ENCODE assay signal across 1 cellular context in genomic region chr4:151563194-151563593, GRCh38.
TF ChIP-seq lines count a peak whose summit lies in the region.

No MANE protein-coding gene starts in this region.

TF ChIP-seq in IMR-90, 13 proteins besides CTCF, POLR2A, EP300 and RAD21 (continued from another document):
- TF ChIP-seq RCOR1 (IDR thresholded peaks at IDR 0.05; ENCODE audit: insufficient replicate concordance, low read length) = no peak
- TF ChIP-seq FOS (IDR thresholded peaks at IDR 0.05; ENCODE audit: low read depth, low read length) = no peak
- no peak for TF ChIP-seq RFX5 (IDR thresholded peaks at IDR 0.05; ENCODE audit: low read depth, low read length)
- TF ChIP-seq CEBPB (IDR thresholded peaks at IDR 0.05; ENCODE audit: low read depth, low read length) = no peak
- TF ChIP-seq MAZ (IDR thresholded peaks at IDR 0.05; ENCODE audit: borderline replicate concordance, low read depth, low read length) = no peak
- no peak for TF ChIP-seq BHLHE40 (IDR thresholded peaks at IDR 0.05; ENCODE audit: low read depth, low read length)
